ENCODE assay signal across 8 cellular contexts in the genomic region with DNA sequence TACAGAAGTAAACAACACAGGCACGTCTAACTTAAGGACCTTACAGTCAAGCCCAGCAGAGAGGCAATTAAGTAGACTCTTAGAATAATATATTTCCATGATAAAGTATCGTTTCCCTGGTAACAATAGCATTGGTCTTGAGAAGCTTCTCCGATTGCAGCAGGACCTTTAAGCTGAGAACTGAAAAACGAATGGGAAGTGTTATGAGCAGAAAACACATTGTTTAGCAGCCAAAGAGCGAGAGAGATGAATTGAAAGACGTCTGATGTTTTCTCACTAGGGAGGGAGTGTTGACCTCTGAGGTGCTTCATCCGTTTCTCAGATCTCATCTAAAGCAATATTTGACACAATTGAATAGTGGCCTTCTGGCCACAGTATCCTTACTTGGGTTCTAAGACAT. TPM values are rescaled to one million over a fixed set of nuclear protein-coding genes. Genes with fewer than 3 reads are reported as not detected.
DNase-seq lines count a peak whose midpoint lies in the region; ATAC-seq and TF ChIP-seq lines count a peak whose summit lies in the region.

No MANE protein-coding gene starts in this region.

- H3K9me3 ChIP-seq in SK-N-MC (ENCODE audit: low read depth, low read length) (no peaks in the 10 kb centered on the region), sigmoid colon (no peaks in the 10 kb centered on the region)

- H3K27ac ChIP-seq in GM23338 (ENCODE audit: low read depth): no peak overlapping the region
- H3K27ac ChIP-seq in SK-N-MC: no peak overlapping the region
- H3K27ac ChIP-seq in sigmoid colon: peak overlapping the region in 1 of 4 donors; percentile 97

- WGBS in sigmoid colon, 2 donors: 2 to 5% methylated on average over 7 of the region's 7 CpGs

- H4K20me1 ChIP-seq in GM23338 (replicated peaks; ENCODE audit: insufficient read depth): peaks cover 40% of the 10 kb centered on the region

- peaks cover 19% of the 10 kb centered on the region for H3K4me1 Mint-ChIP-seq in GM23338

- no peaks in the 10 kb centered on the region for H3K9me3 Mint-ChIP-seq in GM23338

- ATAC-seq in GM23338: no peak

- peak overlapping the region; percentile 99 for H3K4me3 Mint-ChIP-seq in GM23338

- H3K4me2 ChIP-seq in GM23338: peak overlapping the region; percentile 88

- H3K27me3 Mint-ChIP-seq in GM23338 (ENCODE audit: insufficient read depth, low read depth, poor library complexity): peaks cover 15% of the 10 kb centered on the region

- TF ChIP-seq POLR2A in sigmoid colon (IDR thresholded peaks at IDR 0.05): no peak

- H3K9me2 ChIP-seq in GM23338 (ENCODE audit: insufficient read depth): no peaks in the 10 kb centered on the region

- H3K4me3 ChIP-seq in GM23338 (peak overlapping the region; percentile 75), SK-N-MC (peak overlapping the region; percentile 84), fibroblast of mammary gland (ENCODE audit: control insufficient read depth, low read depth, low read length) (peak overlapping the region; percentile 99), sigmoid colon (peak overlapping the region; percentile 62 to 84 (median 74))

- no peaks in the 10 kb centered on the region for H3K27me3 ChIP-seq in GM23338 (ENCODE audit: insufficient read depth)
- no peaks in the 10 kb centered on the region for H3K27me3 ChIP-seq in sigmoid colon

- no peak for TF ChIP-seq EP300 in sigmoid colon (IDR thresholded peaks at IDR 0.05)

- peak overlapping the region; percentile 96 for H3K9ac ChIP-seq in SK-N-MC (ENCODE audit: insufficient read length)

- H3K27ac Mint-ChIP-seq in GM23338: peak overlapping the region; percentile 100

- peaks cover 43% of the 10 kb centered on the region for H3K36me3 Mint-ChIP-seq in GM23338 (ENCODE audit: low read depth)

- intact Hi-C loops in sigmoid colon (cut with DNase I): no loop called here

- peak; percentile 31 for DNase-seq in GM23338 (ENCODE audit: low spot score)
- DNase-seq in SK-N-MC (ENCODE audit: low read depth, low spot score): no peak
- DNase-seq in fibroblast of mammary gland (ENCODE audit: low read depth): no peak
- no peak for DNase-seq in sigmoid colon
- no peak for DNase-seq in hypothalamus (lab: John Stamatoyannopoulos, UW)
- no peak for DNase-seq in NCI-H128 (lab: John Stamatoyannopoulos, UW; ENCODE audit: unreplicated experiment)
- no peak for DNase-seq in stimulated activated CD4-positive, alpha-beta T cell treated with anti-CD3 and anti-CD28 coated beads, Interleukin-4, amount 100 ng/mL, for 1 hour
- no peak for DNase-seq in DMS79 (lab: John Stamatoyannopoulos, UW)

- H3K4me1 ChIP-seq in GM23338 (ENCODE audit: insufficient read depth) (peaks cover 15% of the 10 kb centered on the region), sigmoid colon (peaks cover 0 to 45% (median 36%) of the 10 kb centered on the region in 4 donors)

- H3K36me3 ChIP-seq in GM23338 (ENCODE audit: insufficient read depth) (peaks cover 17% of the 10 kb centered on the region), SK-N-MC (ENCODE audit: insufficient read depth, low read length) (peaks cover 39% of the 10 kb centered on the region), sigmoid colon (peaks cover 0 to 8% (median 2%) of the 10 kb centered on the region in 4 donors)

- H3F3A ChIP-seq in GM23338 (replicated peaks; ENCODE audit: low read depth): peaks cover 9% of the 10 kb centered on the region

- no peak overlapping the region for H2AFZ ChIP-seq in GM23338

- no peak for TF ChIP-seq CTCF in GM23338 (conservative IDR thresholded peaks at IDR 0.05; ENCODE audit: low read depth in 2 of 2)
- no peak for TF ChIP-seq CTCF in fibroblast of mammary gland (conservative IDR thresholded peaks at IDR 0.05; ENCODE audit: control insufficient read depth, insufficient read depth, low read depth, low read length)
- no peak for TF ChIP-seq CTCF in sigmoid colon (IDR thresholded peaks at IDR 0.05)

- peaks cover 87% of the 10 kb centered on the region for H3K79me2 ChIP-seq in GM23338 (replicated peaks; ENCODE audit: insufficient read depth)

TF ChIP-seq in GM23338, 12 proteins besides CTCF, POLR2A, EP300 and RAD21:
- TF ChIP-seq EZH2 (IDR thresholded peaks at IDR 0.05; ENCODE audit: low read depth, unreplicated experiment) (no peak), ZNF462 (CRISPR knock-in tag; IDR thresholded peaks at IDR 0.05) (no peak), JUNB (IDR thresholded peaks at IDR 0.05; ENCODE audit: unreplicated experiment) (no peak)

RNA-seq across cellular contexts. Expression of gene BYSL, which starts 0.9 kb away (rescaled TPM):
- 32.7 and 33.7 TPM in 2 replicates for total RNA-seq in GM23338 (2014; rRNA removed; shearing (Covaris generic))
- 30.3 and 35.3 TPM in 2 replicates for polyA plus RNA-seq in GM23338 (2016; fragmentation: Nextera tagmentation; extraction: Ambion mirVana)
- 1 to 10 TPM; 2.9 to 5.4 (median 4.6) TPM for total RNA-seq in sigmoid colon
- 10 to 100 TPM in 1 of 3 donors, 1 to 10 TPM in 2; 4.2 to 14.0 (median 9.6) TPM for polyA plus RNA-seq in sigmoid colon

RNA-seq across cellular contexts. Expression of gene MED20, which starts 1.2 kb away (rescaled TPM):
- 39.3 and 47.2 TPM in 2 replicates for total RNA-seq in GM23338 (2014; rRNA removed; shearing (Covaris generic))
- polyA plus RNA-seq in GM23338 (2016; fragmentation: Nextera tagmentation; extraction: Ambion mirVana): 18.1 and 20.1 TPM in 2 replicates
- total RNA-seq in sigmoid colon: 10 to 100 TPM in 3 of 4 donors, 1 to 10 TPM in 1; 9.9 to 15.5 (median 13.7) TPM
- polyA plus RNA-seq in sigmoid colon: 10 to 100 TPM in 1 of 3 donors, 1 to 10 TPM in 2; 7.8 to 14.6 (median 9.4) TPM

RNA-seq across cellular contexts. Expression of gene CCND3, which starts 19.5 kb away (rescaled TPM):
- total RNA-seq in GM23338 (2014; rRNA removed; shearing (Covaris generic)): 24.5 and 30.9 TPM in 2 replicates
- polyA plus RNA-seq in GM23338 (2016; fragmentation: Nextera tagmentation; extraction: Ambion mirVana): 19.1 and 19.7 TPM in 2 replicates
- total RNA-seq in sigmoid colon: 100 to 1,000 TPM in 3 of 4 donors, 10 to 100 TPM in 1; 75.1 to 125 (median 110) TPM
- polyA plus RNA-seq in sigmoid colon: 100 to 1,000 TPM in 1 of 3 donors, 10 to 100 TPM in 2; 43.2 to 144 (median 46.7) TPM

RNA-seq across cellular contexts. Expression of gene USP49, which starts 27.0 kb away (rescaled TPM):
- total RNA-seq in GM23338 (2014; rRNA removed; shearing (Covaris generic)): 20.2 and 21.5 TPM in 2 replicates
- 5.3 and 5.9 TPM in 2 replicates for polyA plus RNA-seq in GM23338 (2016; fragmentation: Nextera tagmentation; extraction: Ambion mirVana)
- 1 to 10 TPM; 2.1 to 10.0 (median 3.1) TPM for total RNA-seq in sigmoid colon
- polyA plus RNA-seq in sigmoid colon: 1 to 10 TPM in 1 of 3 donors, under 1 TPM in 2; 0.23 to 1.9 (median 0.60) TPM
